ENCODE assay signal across 1 cellular context in genomic region chr7:83796760-83797159, GRCh38.
TF ChIP-seq lines count a peak whose summit lies in the region.

No MANE protein-coding gene starts in this region.

TF ChIP-seq in GM12878, 131 proteins besides CTCF, POLR2A, EP300 and RAD21 (continued from another document):
- no peak for TF ChIP-seq ZBTB40 (IDR thresholded peaks at IDR 0.05; ENCODE audit: borderline replicate concordance)
- TF ChIP-seq EZH2 (IDR thresholded peaks at IDR 0.05; ENCODE audit: borderline replicate concordance, control insufficient read depth, low read depth, low read length), result no peak
- TF ChIP-seq EED (IDR thresholded peaks at IDR 0.05; ENCODE audit: low read depth), result no peak
- TF ChIP-seq POLR2AphosphoS5 (IDR thresholded peaks at IDR 0.05; ENCODE audit: low read length), result no peak
- no peak for TF ChIP-seq YY1 (IDR thresholded peaks at IDR 0.05; ENCODE audit: low read depth, low read length)
- TF ChIP-seq HDAC6 (IDR thresholded peaks at IDR 0.05; ENCODE audit: unreplicated experiment), result no peak
- no peak for TF ChIP-seq IRF5 (IDR thresholded peaks at IDR 0.05; ENCODE audit: borderline replicate concordance)
- no peak for TF ChIP-seq RAD51 (IDR thresholded peaks at IDR 0.05)
- no peak for TF ChIP-seq E4F1 (IDR thresholded peaks at IDR 0.05; ENCODE audit: borderline replicate concordance, partially characterized antibody)
- TF ChIP-seq LARP7 (IDR thresholded peaks at IDR 0.05), result no peak
- no peak for TF ChIP-seq POLR2AphosphoS2 (IDR thresholded peaks at IDR 0.05; ENCODE audit: low read depth, low read length)
- no peak for TF ChIP-seq CBFB (IDR thresholded peaks at IDR 0.05; ENCODE audit: low read depth)
- TF ChIP-seq BCL3 (IDR thresholded peaks at IDR 0.05; ENCODE audit: borderline replicate concordance, insufficient read depth, low read depth, low read length, poor library complexity, severe bottlenecking), result no peak
- TF ChIP-seq NBN (IDR thresholded peaks at IDR 0.05), result peak; percentile 34; the same call in 1 of the 2 replicates
- TF ChIP-seq ZBTB11 (CRISPR knock-in tag; IDR thresholded peaks at IDR 0.05), result no peak
- TF ChIP-seq PAX8 (IDR thresholded peaks at IDR 0.05), result no peak
- TF ChIP-seq BCLAF1 (IDR thresholded peaks at IDR 0.05), result no peak
- no peak for TF ChIP-seq JUND (IDR thresholded peaks at IDR 0.05; ENCODE audit: low read depth, low read length)
- peak; percentile 45 for TF ChIP-seq RELA (IDR thresholded peaks at IDR 0.05; ENCODE audit: borderline replicate concordance, partially characterized antibody)
- peak in 1 of 2 experiments; percentile 24; a peak in 1 of 4 replicates for TF ChIP-seq BHLHE40 (IDR thresholded peaks at IDR 0.05; ENCODE audit: borderline replicate concordance in 1 of 2, low read depth in 2 of 2, low read length in 1 of 2)
- peak; percentile 83 for TF ChIP-seq NFIC (IDR thresholded peaks at IDR 0.05; ENCODE audit: low read depth, low read length)
- no peak; the same call in 1 of the 2 replicates for TF ChIP-seq IKZF1 (conservative IDR thresholded peaks at IDR 0.05)
- peak; percentile 85 for TF ChIP-seq ZNF687 (IDR thresholded peaks at IDR 0.05)
- TF ChIP-seq IRF4 (IDR thresholded peaks at IDR 0.05; ENCODE audit: low read depth, low read length), result peak; percentile 72; the same call in 1 of the 2 replicates
- no peak for TF ChIP-seq ZNF207 (IDR thresholded peaks at IDR 0.05; ENCODE audit: borderline replicate concordance)
- TF ChIP-seq RFX5 (IDR thresholded peaks at IDR 0.05; ENCODE audit: low read depth, low read length), result no peak
- no peak for TF ChIP-seq ZNF592 (IDR thresholded peaks at IDR 0.05)
- TF ChIP-seq CEBPB (IDR thresholded peaks at IDR 0.05; ENCODE audit: borderline replicate concordance in 1 of 2, low read depth in 2 of 2, low read length in 2 of 2), result no peak
- no peak for TF ChIP-seq RBBP5 (conservative IDR thresholded peaks at IDR 0.05)
- TF ChIP-seq SREBF2 (IDR thresholded peaks at IDR 0.05; ENCODE audit: low read length), result no peak
- no peak for TF ChIP-seq HCFC1 (IDR thresholded peaks at IDR 0.05; ENCODE audit: low read length)
